ENCODE assay signal across 25 cellular contexts in genomic region chr2:230135126-230135525, GRCh38.
"Had no signal": no experiment of that assay in that cellular context is flagged by ENCODE, and none has a peak within 500 bp of the region (broad histone marks: within the 10 kb centered on the region; RNA-seq: fewer than 3 reads in every experiment).

No MANE protein-coding gene starts in this region.

- H3K4me3 ChIP-seq: body of pancreas, colonic mucosa, right atrium auricular region, suprapubic skin, tibial nerve had no signal

- DNase-seq: activated CD4-positive, alpha-beta T cell treated with anti-CD3 and anti-CD28 coated beads for 48 hours; activated CD4-positive, alpha-beta T cell treated with anti-CD3 and anti-CD28 coated beads, Interleukin-2, amount 50 U/mL, for 48 hours; activated CD8-positive, alpha-beta memory T cell treated with anti-CD3 and anti-CD28 coated beads for 24 hours; activated effector memory CD4-positive, alpha-beta T cell treated with Interleukin-2 at 50 U/mL for 16 hours; activated naive CD4-positive, alpha-beta T cell treated with Interleukin-2 at 50 U/mL for 16 hours; anterior cingulate cortex; body of pancreas; cerebellar nuclear complex; colonic mucosa; effector CD8-positive, alpha-beta T cell; hypothalamus; immature natural killer cell; kidney; left colon; midbrain; naive thymus-derived CD4-positive, alpha-beta T cell; nucleus accumbens; stimulated activated naive CD4-positive, alpha-beta T cell; T-helper 9 cell had no signal

- H3K4me1 ChIP-seq: colonic mucosa, suprapubic skin had no signal

- H2AFZ ChIP-seq: parathyroid adenoma had no signal

- H3K27ac ChIP-seq: body of pancreas, parathyroid adenoma, right atrium auricular region, suprapubic skin, tibial nerve, VCaP had no signal

- H3K9me3 ChIP-seq: body of pancreas, colonic mucosa, suprapubic skin had no signal

- H3K9ac ChIP-seq: parathyroid adenoma had no signal

- H3K27me3 ChIP-seq: body of pancreas, colonic mucosa, right atrium auricular region, suprapubic skin, tibial nerve had no signal

- H3K79me2 ChIP-seq: parathyroid adenoma had no signal

- H3K36me3 ChIP-seq: colonic mucosa, right atrium auricular region, suprapubic skin, tibial nerve had no signal

- ATAC-seq: activated CD4-positive, CD25-positive, alpha-beta regulatory T cell treated with anti-CD3 and anti-CD28 coated beads, Interleukin-2, amount 50 U/mL, for 24 hours; body of pancreas; naive thymus-derived CD4-positive, alpha-beta T cell had no signal
